Comparison of ENCODE assay signal across 8 cellular contexts in genomic region chr14:61598980-61599379, GRCh38.
A peak's percentile ranks its signal among the peaks of the same experiment; 100 is the strongest.
DNase-seq lines count a peak whose midpoint lies in the region; ATAC-seq lines count a peak whose summit lies in the region.

No MANE protein-coding gene starts in this region.

- peaks cover 44% of the 10 kb centered on the region for H3K4me1 ChIP-seq in mesodermal cell (ENCODE audit: control insufficient read depth, insufficient read depth, low read length, poor library complexity, severe bottlenecking)

- peak; percentile 36 for ATAC-seq in HG02642 (IDR thresholded peaks at IDR 0.05; ENCODE audit: poor library complexity, unreplicated experiment)
- peak; percentile 48 for ATAC-seq in activated T-helper 17 cell treated with anti-CD3 and anti-CD28 coated beads, Interleukin-2, amount 50 U/mL, for 72 hours (replicated peaks)

- no CpG with 5 or more reads among the region's 1 CpG for WGBS in mesodermal cell (ENCODE audit: insufficient coverage in 2 of 2), 2 experiments

- H3K9me3 ChIP-seq in mesodermal cell (ENCODE audit: control insufficient read depth, low read length), result no peaks in the 10 kb centered on the region

- DNase-seq in EH (ENCODE audit: low read depth), result peak; percentile 45
- DNase-seq in NCI-H748 treated with DMSO at 0.1 percent for 48 hours (lab: John Stamatoyannopoulos, UW), result no peak
- no peak for DNase-seq in stimulated activated CD4-positive, alpha-beta T cell treated with anti-CD3 and anti-CD28 coated beads, Interleukin-4, amount 100 ng/mL, for 4 hours
- no peak for DNase-seq in NCI-H774 (lab: John Stamatoyannopoulos, UW)
- no peak for DNase-seq in H4 (ENCODE audit: low spot score)

- peaks cover 6% of the 10 kb centered on the region for H3K36me3 Mint-ChIP-seq in activated T-helper 17 cell treated with anti-CD3 and anti-CD28 coated beads, Interleukin-2, amount 50 U/mL, for 72 hours (ENCODE audit: low read depth)

- no peaks in the 10 kb centered on the region for H3K27me3 Mint-ChIP-seq in activated T-helper 17 cell treated with anti-CD3 and anti-CD28 coated beads, Interleukin-2, amount 50 U/mL, for 72 hours

- H3K4me3 Mint-ChIP-seq in activated T-helper 17 cell treated with anti-CD3 and anti-CD28 coated beads, Interleukin-2, amount 50 U/mL, for 72 hours, result peak overlapping the region; percentile 47

- no peaks in the 10 kb centered on the region for H3K9me3 Mint-ChIP-seq in activated T-helper 17 cell treated with anti-CD3 and anti-CD28 coated beads, Interleukin-2, amount 50 U/mL, for 72 hours

- no peaks in the 10 kb centered on the region for H3K36me3 ChIP-seq in mesodermal cell (ENCODE audit: control insufficient read depth, insufficient read depth, low read length)

- H3K27ac Mint-ChIP-seq in activated T-helper 17 cell treated with anti-CD3 and anti-CD28 coated beads, Interleukin-2, amount 50 U/mL, for 72 hours, result peak overlapping the region; percentile 43

- peak overlapping the region; percentile 77 for H3K27ac ChIP-seq in mesodermal cell (ENCODE audit: low read depth, low read length, severe bottlenecking)

- peaks cover 38% of the 10 kb centered on the region for H3K4me1 Mint-ChIP-seq in activated T-helper 17 cell treated with anti-CD3 and anti-CD28 coated beads, Interleukin-2, amount 50 U/mL, for 72 hours

- no peak overlapping the region for H3K4me3 ChIP-seq in mesodermal cell (ENCODE audit: extremely low read depth, insufficient read depth, low read length, poor library complexity, severe bottlenecking)
